In genomic region chr6:119557239-119557638, GRCh38 we compare ENCODE assay signal across 35 cellular contexts.
"Had no signal": no experiment of that assay in that cellular context is flagged by ENCODE, and none has a peak within 500 bp of the region (broad histone marks: within the 10 kb centered on the region; RNA-seq: fewer than 3 reads in every experiment).

No MANE protein-coding gene starts in this region.

- H3K4me3 ChIP-seq: MG63 had no signal

- H3K27ac ChIP-seq: KMS-11 had no signal

- DNase-seq: Karpas-422, Kasumi-1, MG63, MM.1S, NCI-H1048, NCI-H1092, NCI-H1092 treated with DMSO at 0.1 percent for 48 hours, NCI-H1105, NCI-H1105 treated with DMSO at 0.1 percent for 48 hours, NCI-H1417, NCI-H1417 treated with DMSO at 0.1 percent for 48 hours, NCI-H1436, NCI-H1436 treated with DMSO at 0.1 percent for 48 hours, NCI-H146, NCI-H1694, NCI-H1694 treated with DMSO at 0.1 percent for 48 hours, NCI-H187, NCI-H187 treated with DMSO at 0.1 percent for 48 hours, NCI-H1930, NCI-H2029, NCI-H2029 treated with DMSO at 0.1 percent for 48 hours, NCI-H2081, NCI-H2081 treated with DMSO at 0.1 percent for 48 hours, NCI-H2107, NCI-H2171, NCI-H2171 treated with DMSO at 0.1 percent for 48 hours, NCI-H2227 treated with DMSO at 0.1 percent for 48 hours, NCI-H226, NCI-H345, NCI-H446, NCI-H446 treated with DMSO at 0.1 percent for 48 hours, NCI-H510A, NCI-H510A treated with DMSO at 0.1 percent for 48 hours, NCI-H524 had no signal

- H3K9ac ChIP-seq: KMS-11 had no signal

- H3K27me3 ChIP-seq: MG63 had no signal

- H3K4me2 ChIP-seq: KMS-11 had no signal

- H3K36me3 ChIP-seq: MG63 had no signal

- H3K9me3 ChIP-seq: MG63 had no signal
